ENCODE assay signal across 23 cellular contexts in genomic region chr11:10267821-10268220, GRCh38. TPM values are rescaled to one million over a fixed set of nuclear protein-coding genes. Genes with fewer than 3 reads are reported as not detected.
"Had no signal": no experiment of that assay in that cellular context is flagged by ENCODE, and none has a peak within 500 bp of the region (broad histone marks: within the 10 kb centered on the region; RNA-seq: fewer than 3 reads in every experiment).

No MANE protein-coding gene starts in this region.

- H3K27me3 Mint-ChIP-seq: activated CD4-positive, alpha-beta memory T cell treated with anti-CD3 and anti-CD28 coated beads for 36 hours; activated CD4-positive, alpha-beta T cell treated with anti-CD3 and anti-CD28 coated beads for 36 hours; activated naive CD8-positive, alpha-beta T cell treated with anti-CD3 and anti-CD28 coated beads, Interleukin-2, amount 10 ng/mL, durations not matched to agents 7 days and 5 days; activated T-helper 17 cell treated with anti-CD3 and anti-CD28 coated beads, Interleukin-2, amount 50 U/mL, for 72 hours; central memory CD8-positive, alpha-beta T cell; stimulated activated naive CD8-positive, alpha-beta T cell treated with anti-CD3 and anti-CD28 coated beads, Interleukin-15, amount 100 ng/mL, for 72 hours had no signal

- H3K27ac Mint-ChIP-seq: activated CD4-positive, alpha-beta memory T cell treated with anti-CD3 and anti-CD28 coated beads for 36 hours; activated CD4-positive, alpha-beta T cell treated with anti-CD3 and anti-CD28 coated beads for 36 hours; activated CD8-positive, alpha-beta memory T cell treated with anti-CD3 and anti-CD28 coated beads, Interleukin-2, amount 10 ng/mL, durations not matched to agents 7 days and 5 days; activated naive CD8-positive, alpha-beta T cell treated with anti-CD3 and anti-CD28 coated beads, Interleukin-2, amount 10 ng/mL, durations not matched to agents 7 days and 5 days; activated T-helper 17 cell treated with anti-CD3 and anti-CD28 coated beads, Interleukin-2, amount 50 U/mL, for 72 hours; naive thymus-derived CD4-positive, alpha-beta T cell; neural progenitor cell; stimulated activated naive CD8-positive, alpha-beta T cell treated with anti-CD3 and anti-CD28 coated beads, Interleukin-15, amount 100 ng/mL, for 72 hours; WTC11 had no signal

- DNase-seq: activated CD4-positive, alpha-beta memory T cell treated with anti-CD3 and anti-CD28 coated beads for 36 hours; activated CD4-positive, alpha-beta T cell treated with anti-CD3 and anti-CD28 coated beads for 36 hours; activated CD8-positive, alpha-beta memory T cell treated with anti-CD3 and anti-CD28 coated beads, Interleukin-2, amount 10 ng/mL, durations not matched to agents 7 days and 5 days; activated naive CD4-positive, alpha-beta T cell treated with Interleukin-2 at 50 U/mL for 16 hours; activated naive CD8-positive, alpha-beta T cell treated with anti-CD3 and anti-CD28 coated beads, Interleukin-2, amount 10 ng/mL, durations not matched to agents 7 days and 5 days; activated T-cell treated with anti-CD3 and anti-CD28 coated beads, Interleukin-2, amount 50 U/mL, for 1 hour; anterior cingulate cortex; cortex of kidney; effector CD4-positive, alpha-beta T cell; left ventricle myocardium superior; naive thymus-derived CD4-positive, alpha-beta T cell; stimulated activated CD4-positive, alpha-beta T cell treated with anti-CD3 and anti-CD28 coated beads, Interleukin-15, amount 100 ng/mL, for 24 hours; stimulated activated CD4-positive, alpha-beta T cell treated with anti-CD3 and anti-CD28 coated beads, Interleukin-2, amount 100 ng/mL, for 48 hours; stimulated activated naive CD8-positive, alpha-beta T cell treated with anti-CD3 and anti-CD28 coated beads, Interleukin-15, amount 100 ng/mL, for 72 hours; trophoblast cell had no signal

- H3K9me3 Mint-ChIP-seq: activated naive CD8-positive, alpha-beta T cell treated with anti-CD3 and anti-CD28 coated beads, Interleukin-2, amount 10 ng/mL, durations not matched to agents 7 days and 5 days; activated T-helper 17 cell treated with anti-CD3 and anti-CD28 coated beads, Interleukin-2, amount 50 U/mL, for 72 hours; central memory CD8-positive, alpha-beta T cell; stimulated activated naive CD8-positive, alpha-beta T cell treated with anti-CD3 and anti-CD28 coated beads, Interleukin-15, amount 100 ng/mL, for 72 hours had no signal

- H3K36me3 ChIP-seq: neural progenitor cell, prostate gland, right atrium auricular region, suprapubic skin had no signal

- H3K27ac ChIP-seq: neural progenitor cell, prostate gland, right atrium auricular region, suprapubic skin had no signal

- H3K4me3 Mint-ChIP-seq: activated CD4-positive, alpha-beta memory T cell treated with anti-CD3 and anti-CD28 coated beads for 36 hours; activated CD4-positive, alpha-beta T cell treated with anti-CD3 and anti-CD28 coated beads for 36 hours; activated CD8-positive, alpha-beta memory T cell treated with anti-CD3 and anti-CD28 coated beads, Interleukin-2, amount 10 ng/mL, durations not matched to agents 7 days and 5 days; activated naive CD8-positive, alpha-beta T cell treated with anti-CD3 and anti-CD28 coated beads, Interleukin-2, amount 10 ng/mL, durations not matched to agents 7 days and 5 days; activated T-helper 17 cell treated with anti-CD3 and anti-CD28 coated beads, Interleukin-2, amount 50 U/mL, for 72 hours; central memory CD8-positive, alpha-beta T cell; naive thymus-derived CD4-positive, alpha-beta T cell; neural progenitor cell; stimulated activated naive CD8-positive, alpha-beta T cell treated with anti-CD3 and anti-CD28 coated beads, Interleukin-15, amount 100 ng/mL, for 72 hours; WTC11 had no signal

- H3K4me2 ChIP-seq: neural progenitor cell had no signal

- H3K9me3 ChIP-seq: prostate gland, right atrium auricular region, suprapubic skin had no signal

- H3K36me3 Mint-ChIP-seq: activated naive CD8-positive, alpha-beta T cell treated with anti-CD3 and anti-CD28 coated beads, Interleukin-2, amount 10 ng/mL, durations not matched to agents 7 days and 5 days had no signal

- H2AFZ ChIP-seq: neural progenitor cell had no signal

- H3K9ac ChIP-seq: neural progenitor cell had no signal

- H3K4me3 ChIP-seq: neural progenitor cell, prostate gland, right atrium auricular region, suprapubic skin had no signal

- ATAC-seq: activated CD4-positive, alpha-beta T cell treated with anti-CD3 and anti-CD28 coated beads for 36 hours; activated CD8-positive, alpha-beta memory T cell treated with anti-CD3 and anti-CD28 coated beads, Interleukin-2, amount 10 ng/mL, durations not matched to agents 7 days and 5 days; activated T-helper 17 cell treated with anti-CD3 and anti-CD28 coated beads, Interleukin-2, amount 50 U/mL, for 72 hours; esophagus mucosa; left ventricle myocardium superior; naive thymus-derived CD4-positive, alpha-beta T cell; stimulated activated naive CD8-positive, alpha-beta T cell treated with anti-CD3 and anti-CD28 coated beads, Interleukin-15, amount 100 ng/mL, for 72 hours; WTC11 had no signal

- H3K27me3 ChIP-seq: neural progenitor cell, right atrium auricular region, suprapubic skin had no signal

- H3K4me1 ChIP-seq: neural progenitor cell, prostate gland, right atrium auricular region, suprapubic skin had no signal

- H3K4me1 Mint-ChIP-seq: activated CD4-positive, alpha-beta T cell treated with anti-CD3 and anti-CD28 coated beads for 36 hours; activated CD8-positive, alpha-beta memory T cell treated with anti-CD3 and anti-CD28 coated beads, Interleukin-2, amount 10 ng/mL, durations not matched to agents 7 days and 5 days; activated naive CD8-positive, alpha-beta T cell treated with anti-CD3 and anti-CD28 coated beads, Interleukin-2, amount 10 ng/mL, durations not matched to agents 7 days and 5 days; activated T-helper 17 cell treated with anti-CD3 and anti-CD28 coated beads, Interleukin-2, amount 50 U/mL, for 72 hours; central memory CD8-positive, alpha-beta T cell; naive thymus-derived CD4-positive, alpha-beta T cell; neural progenitor cell; stimulated activated naive CD8-positive, alpha-beta T cell treated with anti-CD3 and anti-CD28 coated beads, Interleukin-15, amount 100 ng/mL, for 72 hours had no signal

RNA-seq across cellular contexts. Expression of gene ADM, which starts 37.1 kb away (rescaled TPM):
- polyA plus RNA-seq: naive thymus-derived CD4-positive, alpha-beta T cell had no signal
